ENCODE assay signal across 7 cellular contexts in the genomic region with DNA sequence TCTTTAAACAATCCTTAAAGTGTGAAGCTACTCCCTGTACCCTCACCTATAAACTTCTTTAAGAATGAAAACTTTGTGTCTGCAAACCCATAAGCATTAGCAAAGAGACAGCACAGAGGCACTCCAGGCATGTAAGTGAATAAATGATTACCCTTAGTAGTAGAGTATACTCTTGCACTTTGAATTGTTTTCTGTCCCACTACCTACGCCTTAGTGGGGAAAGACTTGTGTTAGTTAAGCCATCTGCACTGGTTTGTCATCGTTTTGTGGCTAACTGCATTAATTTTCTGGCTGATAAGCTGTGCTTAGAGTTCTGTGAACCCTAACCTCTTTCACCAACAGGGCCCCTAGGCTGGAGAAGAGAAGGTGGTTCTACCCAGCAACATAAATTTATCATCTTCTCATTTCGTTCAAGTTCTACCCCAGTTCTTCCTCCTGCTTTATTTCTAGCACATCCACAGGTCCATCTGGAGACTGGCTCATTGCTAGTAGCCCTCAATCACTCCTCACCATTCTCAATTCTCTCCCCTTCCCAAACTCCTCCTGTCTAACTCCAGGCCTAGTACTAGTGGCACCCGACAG. TPM values are rescaled to one million over a fixed set of nuclear protein-coding genes. Genes with fewer than 3 reads are reported as not detected.
DNase-seq lines count a peak whose midpoint lies in the region; ATAC-seq and TF ChIP-seq lines count a peak whose summit lies in the region.

No MANE protein-coding gene starts in this region.

- H3K36me3 Mint-ChIP-seq in HFFc6 (ENCODE audit: low read depth), result peaks cover 14% of the 10 kb centered on the region; the same call in 1 of the 2 replicates
- peaks cover 7% of the 10 kb centered on the region for H3K36me3 Mint-ChIP-seq in activated T-helper 1 cell treated with anti-CD3 and anti-CD28 coated beads, Interleukin-12 subunit alpha, Interleukin-12 subunit beta, Interleukin-2, Interleukin-4 antibody, amounts not matched to agents 30 ng/mL and 10 ng/mL and 1 ng/mL, durations not matched to agents 14 hours and 24 hours and 36 hours (ENCODE audit: low read depth)
- peaks cover 7 to 15% of the 10 kb centered on the region in 2 donors for H3K36me3 Mint-ChIP-seq in stimulated activated naive B cell treated with anti-CD40 and anti-IgM and Interleukin-4, amounts not matched to agents 10 μg/mL and 1 μg/mL and 100 μg/mL, for 72 hours

- no peak overlapping the region for H3K27ac ChIP-seq in iPS-20b (ENCODE audit: low read length)

- H3K27ac Mint-ChIP-seq in HFFc6, result peak overlapping the region; percentile 97
- peak overlapping the region; percentile 77 for H3K27ac Mint-ChIP-seq in activated T-helper 1 cell treated with anti-CD3 and anti-CD28 coated beads, Interleukin-12 subunit alpha, Interleukin-12 subunit beta, Interleukin-2, Interleukin-4 antibody, amounts not matched to agents 30 ng/mL and 10 ng/mL and 1 ng/mL, durations not matched to agents 14 hours and 24 hours and 36 hours
- H3K27ac Mint-ChIP-seq in stimulated activated naive B cell treated with anti-CD40 and anti-IgM and Interleukin-4, amounts not matched to agents 10 μg/mL and 1 μg/mL and 100 μg/mL, for 72 hours, result peak overlapping the region; percentile 95

- intact Hi-C loops in activated T-helper 1 cell treated with anti-CD3 and anti-CD28 coated beads, Interleukin-12 subunit alpha, Interleukin-12 subunit beta, Interleukin-2, Interleukin-4 antibody, amounts not matched to agents 30 ng/mL and 10 ng/mL and 1 ng/mL, durations not matched to agents 14 hours and 24 hours and 36 hours (cut with micrococcal nuclease), result no loop called here

- H3K4me1 ChIP-seq in iPS-20b (ENCODE audit: insufficient read depth, low read length), result 0 out of 2 replicates have a peak, but pooled peaks cover 3% of the 10 kb centered on the region

- no peaks in the 10 kb centered on the region for H3K27me3 ChIP-seq in iPS-20b (ENCODE audit: insufficient read depth, low read length)

- peak overlapping the region; percentile 89 for H3K9ac ChIP-seq in iPS-20b (ENCODE audit: low read depth, low read length)

- no peak for DNase-seq in HFFc6
- no peak for DNase-seq in activated T-helper 1 cell treated with anti-CD3 and anti-CD28 coated beads, Interleukin-12 subunit alpha, Interleukin-12 subunit beta, Interleukin-2, Interleukin-4 antibody, amounts not matched to agents 30 ng/mL and 10 ng/mL and 1 ng/mL, durations not matched to agents 14 hours and 24 hours and 36 hours (ENCODE audit: low spot score)
- DNase-seq in stimulated activated naive B cell treated with anti-CD40 and anti-IgM and Interleukin-4, amounts not matched to agents 10 μg/mL and 1 μg/mL and 100 μg/mL, for 72 hours, result no peak
- no peak for DNase-seq in NCI-H2171 treated with DMSO at 0.1 percent for 48 hours (lab: John Stamatoyannopoulos, UW)

- no peaks in the 10 kb centered on the region for H3K9me3 Mint-ChIP-seq in HFFc6
- H3K9me3 Mint-ChIP-seq in activated T-helper 1 cell treated with anti-CD3 and anti-CD28 coated beads, Interleukin-12 subunit alpha, Interleukin-12 subunit beta, Interleukin-2, Interleukin-4 antibody, amounts not matched to agents 30 ng/mL and 10 ng/mL and 1 ng/mL, durations not matched to agents 14 hours and 24 hours and 36 hours, result no peaks in the 10 kb centered on the region
- H3K9me3 Mint-ChIP-seq in stimulated activated naive B cell treated with anti-CD40 and anti-IgM and Interleukin-4, amounts not matched to agents 10 μg/mL and 1 μg/mL and 100 μg/mL, for 72 hours, result no peaks in the 10 kb centered on the region

- peak overlapping the region; percentile 94 for H3K4me3 ChIP-seq in iPS-20b (ENCODE audit: low read length)

- H3K36me3 ChIP-seq in iPS-20b (ENCODE audit: insufficient read depth, low read depth, low read length), result peaks cover 31% of the 10 kb centered on the region

- peaks cover 26% of the 10 kb centered on the region for H3K4me1 Mint-ChIP-seq in HFFc6 (ENCODE audit: low read depth)
- H3K4me1 Mint-ChIP-seq in activated T-helper 1 cell treated with anti-CD3 and anti-CD28 coated beads, Interleukin-12 subunit alpha, Interleukin-12 subunit beta, Interleukin-2, Interleukin-4 antibody, amounts not matched to agents 30 ng/mL and 10 ng/mL and 1 ng/mL, durations not matched to agents 14 hours and 24 hours and 36 hours (ENCODE audit: low read depth), result peaks cover 37% of the 10 kb centered on the region
- H3K4me1 Mint-ChIP-seq in stimulated activated naive B cell treated with anti-CD40 and anti-IgM and Interleukin-4, amounts not matched to agents 10 μg/mL and 1 μg/mL and 100 μg/mL, for 72 hours, result peaks cover 23 to 37% of the 10 kb centered on the region in 2 donors

- TF ChIP-seq CTCF in HFFc6 (IDR thresholded peaks at IDR 0.05), result no peak

- H3K27me3 Mint-ChIP-seq in HFFc6 (ENCODE audit: insufficient read depth), result no peaks in the 10 kb centered on the region; the same call in 1 of the 2 replicates
- no peaks in the 10 kb centered on the region for H3K27me3 Mint-ChIP-seq in activated T-helper 1 cell treated with anti-CD3 and anti-CD28 coated beads, Interleukin-12 subunit alpha, Interleukin-12 subunit beta, Interleukin-2, Interleukin-4 antibody, amounts not matched to agents 30 ng/mL and 10 ng/mL and 1 ng/mL, durations not matched to agents 14 hours and 24 hours and 36 hours (ENCODE audit: insufficient read depth)
- H3K27me3 Mint-ChIP-seq in stimulated activated naive B cell treated with anti-CD40 and anti-IgM and Interleukin-4, amounts not matched to agents 10 μg/mL and 1 μg/mL and 100 μg/mL, for 72 hours, result no peaks in the 10 kb centered on the region

- ATAC-seq in stimulated activated naive B cell treated with anti-CD40 and anti-IgM and Interleukin-4, amounts not matched to agents 10 μg/mL and 1 μg/mL and 100 μg/mL, for 72 hours (replicated peaks), result no peak
- ATAC-seq in GM18907 (IDR thresholded peaks at IDR 0.05; ENCODE audit: unreplicated experiment) (no peak), HG02885 (IDR thresholded peaks at IDR 0.05; ENCODE audit: poor library complexity, unreplicated experiment) (no peak)

- no peaks in the 10 kb centered on the region for H3K9me3 ChIP-seq in iPS-20b (ENCODE audit: insufficient read depth, low read depth, low read length)

- peak overlapping the region; percentile 100 for H3K4me3 Mint-ChIP-seq in HFFc6
- peak overlapping the region; percentile 90 for H3K4me3 Mint-ChIP-seq in activated T-helper 1 cell treated with anti-CD3 and anti-CD28 coated beads, Interleukin-12 subunit alpha, Interleukin-12 subunit beta, Interleukin-2, Interleukin-4 antibody, amounts not matched to agents 30 ng/mL and 10 ng/mL and 1 ng/mL, durations not matched to agents 14 hours and 24 hours and 36 hours
- peak overlapping the region; percentile 95 to 98 for H3K4me3 Mint-ChIP-seq in stimulated activated naive B cell treated with anti-CD40 and anti-IgM and Interleukin-4, amounts not matched to agents 10 μg/mL and 1 μg/mL and 100 μg/mL, for 72 hours

RNA-seq across cellular contexts. Expression of a gene that starts 0.7 kb away (rescaled TPM):
- 10 to 100 TPM; 24.3 to 27.7 (median 26.4) TPM for total RNA-seq in HFFc6 (2021; fragmentation: NEBNext Ultra II Directional; extraction: Animal tissue kit (Norgen Biotek cat#: 25700))
- 5.6 and 6.0 TPM in 2 replicates for total RNA-seq in activated T-helper 1 cell treated with anti-CD3 and anti-CD28 coated beads, Interleukin-12 subunit alpha, Interleukin-12 subunit beta, Interleukin-2, Interleukin-4 antibody, amounts not matched to agents 30 ng/mL and 10 ng/mL and 1 ng/mL, durations not matched to agents 14 hours and 24 hours and 36 hours

RNA-seq across cellular contexts. Expression of a gene that starts 21.6 kb away (rescaled TPM):
- total RNA-seq in HFFc6 (2021; fragmentation: NEBNext Ultra II Directional; extraction: Animal tissue kit (Norgen Biotek cat#: 25700)), result 1 to 10 TPM; 4.4 to 5.4 (median 5.1) TPM
- 9.9 and 11.1 TPM in 2 replicates for total RNA-seq in activated T-helper 1 cell treated with anti-CD3 and anti-CD28 coated beads, Interleukin-12 subunit alpha, Interleukin-12 subunit beta, Interleukin-2, Interleukin-4 antibody, amounts not matched to agents 30 ng/mL and 10 ng/mL and 1 ng/mL, durations not matched to agents 14 hours and 24 hours and 36 hours
